In the genomic region with DNA sequence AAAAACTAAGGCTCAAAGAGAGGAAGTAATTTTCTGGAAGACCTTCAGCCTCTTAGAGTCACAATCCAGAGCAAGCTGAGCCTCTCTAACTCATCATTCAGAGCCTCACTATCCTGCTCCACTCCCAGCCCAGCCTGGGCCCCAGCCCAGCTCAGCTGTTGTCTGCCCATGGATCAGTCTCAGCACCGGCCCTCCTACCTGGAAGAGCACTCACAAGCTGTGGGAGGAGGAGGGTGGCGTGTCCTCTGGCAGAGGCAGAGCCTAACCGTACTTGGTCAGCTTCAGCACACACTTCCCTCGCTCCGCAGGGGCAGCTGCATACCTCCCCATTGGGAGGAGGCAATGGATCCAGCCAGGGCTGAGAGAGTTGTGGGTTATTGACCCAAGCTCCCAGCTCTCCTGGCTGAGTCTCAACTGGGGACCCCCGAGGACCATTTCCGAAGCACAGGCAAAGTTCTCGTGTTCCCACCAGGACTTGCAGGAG, we compare ENCODE assay signal across 25 cellular contexts.
"Had no signal": no experiment of that assay in that cellular context is flagged by ENCODE, and none has a peak within 500 bp of the region (broad histone marks: within the 10 kb centered on the region; RNA-seq: fewer than 3 reads in every experiment).

No MANE protein-coding gene starts in this region.

- FAIRE-seq: HTR-8/SVneo, K562, RCC 7860 had no signal

- H3K9ac ChIP-seq: KMS-11, SK-N-SH had no signal

- H3K4me3 Mint-ChIP-seq: IgD-negative memory B cell, T-cell had no signal

- H3K9me2 ChIP-seq: SK-N-SH had no signal

- H3K4me2 ChIP-seq: KMS-11, SK-N-SH had no signal

- DNase-seq: Kasumi-1, MM.1S, NCI-H1092 treated with DMSO at 0.1 percent for 48 hours, NCI-H1436, NCI-H187, NCI-H2029, NCI-H2081 treated with DMSO at 0.1 percent for 48 hours, NCI-H2171, NCI-H226, NCI-H446, NCI-H510A, NCI-H524 treated with DMSO at 0.1 percent for 48 hours, NCI-H69, NCI-H774, RPMI8226, SHP77, SK-N-SH, SW 1271, T-cell had no signal

- H3K9me3 ChIP-seq: SK-N-SH had no signal

- H3K4me3 ChIP-seq: K562 had no signal

- H3K27ac Mint-ChIP-seq: IgD-negative memory B cell, T-cell had no signal

- H3K36me3 Mint-ChIP-seq: IgD-negative memory B cell, T-cell had no signal

- H3K4me1 Mint-ChIP-seq: IgD-negative memory B cell, T-cell had no signal

- ATAC-seq: K562, T-cell had no signal

- H3K27ac ChIP-seq: HL-60, KMS-11 had no signal
